9 cellular contexts compared by ENCODE assay signal in the genomic region with DNA sequence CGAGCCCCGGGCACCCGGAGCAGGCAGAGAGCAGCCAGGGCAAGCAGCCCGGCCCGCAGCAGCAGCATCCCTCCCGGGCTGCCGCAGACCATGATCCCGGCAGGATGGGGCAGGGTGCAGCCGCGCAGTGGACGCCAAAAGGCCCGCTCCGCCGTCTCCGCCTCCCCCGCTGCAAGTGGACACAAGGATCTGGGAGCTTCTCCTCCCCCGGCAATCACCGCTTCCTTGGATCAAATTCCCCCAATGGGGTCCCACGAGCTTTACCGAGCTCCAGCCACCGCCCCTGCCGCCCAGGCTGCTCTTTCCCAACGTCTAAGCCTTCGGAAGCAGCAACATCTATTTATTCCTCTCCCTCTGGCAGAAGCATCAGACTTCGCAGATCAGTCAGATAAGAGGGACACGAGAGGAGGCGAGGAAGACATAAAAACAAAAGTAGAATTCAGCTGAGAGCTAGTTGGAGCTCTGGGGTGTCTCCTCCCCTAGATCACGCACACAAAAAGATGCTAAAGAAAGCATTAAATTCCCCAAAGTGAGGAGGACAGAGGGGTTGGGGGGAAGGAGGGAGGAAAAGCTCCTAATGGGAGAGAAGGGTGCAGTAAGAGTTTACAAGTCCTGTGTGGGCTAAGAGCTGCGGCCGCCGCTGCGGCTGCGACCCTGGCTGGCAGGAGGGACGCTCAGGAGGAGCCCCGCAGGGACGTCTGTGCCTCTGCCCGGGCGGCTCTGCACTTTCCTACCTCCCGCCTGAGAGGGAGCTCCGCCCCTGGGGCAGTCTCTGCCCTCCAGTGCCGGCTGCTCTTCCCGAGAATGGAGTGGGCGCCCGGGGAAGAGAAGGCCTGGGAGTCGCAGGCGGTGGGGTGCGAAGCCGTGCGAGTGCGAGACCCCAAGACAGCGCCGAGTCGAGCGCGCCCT. TPM values are rescaled to one million over a fixed set of nuclear protein-coding genes. Genes with fewer than 3 reads are reported as not detected.
DNase-seq lines count a peak whose midpoint lies in the region; ATAC-seq and TF ChIP-seq lines count a peak whose summit lies in the region.
"Had no signal": no experiment of that assay in that cellular context is flagged by ENCODE, and none has a peak within 500 bp of the region (broad histone marks: within the 10 kb centered on the region; RNA-seq: fewer than 3 reads in every experiment).

A gene with protein sequence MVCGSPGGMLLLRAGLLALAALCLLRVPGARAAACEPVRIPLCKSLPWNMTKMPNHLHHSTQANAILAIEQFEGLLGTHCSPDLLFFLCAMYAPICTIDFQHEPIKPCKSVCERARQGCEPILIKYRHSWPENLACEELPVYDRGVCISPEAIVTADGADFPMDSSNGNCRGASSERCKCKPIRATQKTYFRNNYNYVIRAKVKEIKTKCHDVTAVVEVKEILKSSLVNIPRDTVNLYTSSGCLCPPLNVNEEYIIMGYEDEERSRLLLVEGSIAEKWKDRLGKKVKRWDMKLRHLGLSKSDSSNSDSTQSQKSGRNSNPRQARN (minus strand): TSS at position 177 of the 909 bp plus-strand sequence. CDS start 85 bp downstream, at position 92.

- no peaks in the 10 kb centered on the region for H3K36me3 Mint-ChIP-seq in effector memory CD8-positive, alpha-beta T cell (ENCODE audit: insufficient read depth)

- H3K4me3 Mint-ChIP-seq in effector memory CD8-positive, alpha-beta T cell = peak within 1 kb of the TSS; percentile 5 to 61

- no peak for ATAC-seq in effector memory CD8-positive, alpha-beta T cell (replicated peaks)
- ATAC-seq in lower lobe of right lung = peak; percentile 80 to 83

- H3K4me3 ChIP-seq in SJCRH30 = peak within 1 kb of the TSS; percentile 71
- H3K4me3 ChIP-seq in lower lobe of right lung = peak within 1 kb of the TSS; percentile 51

- DNase-seq in activated CD4-positive, alpha-beta T cell treated with anti-CD3 and anti-CD28 coated beads for 48 hours = peak; percentile 13
- DNase-seq in activated CD4-positive, alpha-beta T cell treated with anti-CD3 and anti-CD28 coated beads, Interleukin-2, amount 50 U/mL, for 1 hour = no peak
- DNase-seq in SJCRH30 (peak; percentile 77 to 82), lower lobe of right lung (peak; percentile 46), NCI-H1694 treated with DMSO at 0.1 percent for 48 hours (lab: John Stamatoyannopoulos, UW) (no peak), Kasumi-1 (lab: John Stamatoyannopoulos, UW) (no peak)
- DNase-seq in effector memory CD8-positive, alpha-beta T cell = no peak
- DNase-seq: DND-41 had no signal

- H3K9me3 Mint-ChIP-seq in effector memory CD8-positive, alpha-beta T cell = no peaks in the 10 kb centered on the region

- no peak for TF ChIP-seq CTCF in lower lobe of right lung (IDR thresholded peaks at IDR 0.05)

- intact Hi-C loops in lower lobe of right lung (cut with DNase I) = no loop called here

- H3K27me3 ChIP-seq in SJCRH30 (no peaks in the 10 kb centered on the region), lower lobe of right lung (ENCODE audit: low read depth) (peaks cover 28% of the 10 kb centered on the region)

- no peaks in the 10 kb centered on the region for H3K4me1 ChIP-seq in SJCRH30
- peaks cover 15% of the 10 kb centered on the region for H3K4me1 ChIP-seq in lower lobe of right lung

- peaks cover 4 to 10% of the 10 kb centered on the region in 2 donors for H3K4me1 Mint-ChIP-seq in effector memory CD8-positive, alpha-beta T cell (ENCODE audit: low read depth in 2 of 2)

- H3K36me3 ChIP-seq in SJCRH30 (no peaks in the 10 kb centered on the region), lower lobe of right lung (no peaks in the 10 kb centered on the region)

- peaks cover 76 to 85% of the 10 kb centered on the region in 2 donors for H3K27me3 Mint-ChIP-seq in effector memory CD8-positive, alpha-beta T cell

- peak within 1 kb of the TSS; percentile 50 for H3K27ac ChIP-seq in SJCRH30
- H3K27ac ChIP-seq in lower lobe of right lung = peak within 1 kb of the TSS; percentile 53
- H3K27ac ChIP-seq in temporal lobe (ENCODE audit: low read depth, low read length) = no peak within 1 kb of the TSS

- H3K9me3 ChIP-seq in SJCRH30 (replicated peaks) = no peaks in the 10 kb centered on the region
- no peaks in the 10 kb centered on the region for H3K9me3 ChIP-seq in lower lobe of right lung

- H3K27ac Mint-ChIP-seq in effector memory CD8-positive, alpha-beta T cell = peak within 1 kb of the TSS in 1 of 2 donors; percentile 41

RNA-seq across cellular contexts. Expression of the gene that starts here (rescaled TPM):
- total RNA-seq in SJCRH30 (2014; rRNA removed; shearing (Covaris generic)) = 0.35 and 0.49 TPM in 2 replicates
- total RNA-seq in lower lobe of right lung = 2.9 TPM
- total RNA-seq in temporal lobe = 14.3 TPM

Comparison
In these comparisons a context has a peak if more than half of its experiments do, and no peak if none do; other contexts are left out.
1. DNase-seq: peak in activated CD4-positive, alpha-beta T cell treated with anti-CD3 and anti-CD28 coated beads for 48 hours (single experiment) and lower lobe of right lung (single experiment); none in activated CD4-positive, alpha-beta T cell treated with anti-CD3 and anti-CD28 coated beads, Interleukin-2, amount 50 U/mL, for 1 hour (single experiment), effector memory CD8-positive, alpha-beta T cell (0 of 3), NCI-H1694 treated with DMSO at 0.1 percent for 48 hours (single experiment) and Kasumi-1 (0 of 2).
2. Peak in DNase-seq, H3K4me3 ChIP-seq and H3K27ac ChIP-seq in SJCRH30; RNA of the gene not detected or under 1 TPM.